ENCODE assay signal across 22 cellular contexts in genomic region chr10:120429395-120429794, GRCh38. TPM values are rescaled to one million over a fixed set of nuclear protein-coding genes. Genes with fewer than 3 reads are reported as not detected.
"Had no signal": no experiment of that assay in that cellular context is flagged by ENCODE, and none has a peak within 500 bp of the region (broad histone marks: within the 10 kb centered on the region; RNA-seq: fewer than 3 reads in every experiment).

No MANE protein-coding gene starts in this region.

- H3K36me3 ChIP-seq: colonic mucosa, heart left ventricle, left ventricle myocardium inferior, lower lobe of right lung, neural progenitor cell, pancreas had no signal

- H3K4me2 ChIP-seq: neural progenitor cell had no signal

- H3K4me1 Mint-ChIP-seq: memory B cell, mesothelial cell of epicardium had no signal

- H3K9ac ChIP-seq: neural progenitor cell had no signal

- H3K36me3 Mint-ChIP-seq: memory B cell; mesothelial cell of epicardium; natural killer cell treated with Interleukin-12 subunit alpha and Interleukin-12 subunit beta and Interleukin-15 and Interleukin-18, amount 100 ng/mL, for 72 hours; neural progenitor cell had no signal

- H3K27me3 ChIP-seq: colonic mucosa, neural progenitor cell, pancreas had no signal

- H3K27ac ChIP-seq: colonic mucosa, heart left ventricle, left ventricle myocardium inferior, lower lobe of right lung, neural progenitor cell, pancreas had no signal

- H2AFZ ChIP-seq: neural progenitor cell had no signal

- H3K4me3 ChIP-seq: colonic mucosa, heart left ventricle, left ventricle myocardium inferior, lower lobe of right lung, neural progenitor cell, pancreas had no signal

- DNase-seq: colonic mucosa; effector CD4-positive, alpha-beta T cell; endodermal cell; heart left ventricle; hippocampal formation; islet precursor cell; left ventricle myocardium inferior; lower lobe of right lung; nucleus accumbens; pancreas; right cardiac atrium; small intestine; stimulated activated CD4-positive, alpha-beta T cell treated with anti-CD3 and anti-CD28 coated beads, Interleukin-2, amount 100 ng/mL, for 48 hours; stimulated activated naive CD4-positive, alpha-beta T cell treated with Interleukin-2 at 50 U/mL for 16 hours had no signal

- H3K9me3 ChIP-seq: colonic mucosa, heart left ventricle, lower lobe of right lung, pancreas had no signal

- H3K4me3 Mint-ChIP-seq: endodermal cell; memory B cell; mesothelial cell of epicardium; natural killer cell treated with Interleukin-12 subunit alpha and Interleukin-12 subunit beta and Interleukin-15 and Interleukin-18, amount 100 ng/mL, for 72 hours; neural progenitor cell had no signal

- H3K27ac Mint-ChIP-seq: endodermal cell; memory B cell; mesothelial cell of epicardium; natural killer cell treated with Interleukin-12 subunit alpha and Interleukin-12 subunit beta and Interleukin-15 and Interleukin-18, amount 100 ng/mL, for 72 hours; neural progenitor cell; progenitor cell of endocrine pancreas had no signal

- H3K4me1 ChIP-seq: colonic mucosa, heart left ventricle, left ventricle myocardium inferior, lower lobe of right lung, neural progenitor cell, pancreas had no signal

- H3K9me3 Mint-ChIP-seq: memory B cell; mesothelial cell of epicardium; natural killer cell treated with Interleukin-12 subunit alpha and Interleukin-12 subunit beta and Interleukin-15 and Interleukin-18, amount 100 ng/mL, for 72 hours; neural progenitor cell had no signal

- FAIRE-seq: frontal cortex, pancreas, small intestine, urothelium cell line had no signal

RNA-seq across cellular contexts. Expression of gene PLPP4, which starts 27.6 kb away (rescaled TPM):
- total RNA-seq: dermis microvascular lymphatic vessel endothelial cell; left ventricle myocardium inferior; lower lobe of right lung; natural killer cell treated with Interleukin-12 subunit alpha and Interleukin-12 subunit beta and Interleukin-15 and Interleukin-18, amount 100 ng/mL, for 72 hours; progenitor cell of endocrine pancreas; right cardiac atrium had no signal
